In genomic region chr16:17743158-17743557, GRCh38 we compare ENCODE assay signal across 23 cellular contexts.
"Had no signal": no experiment of that assay in that cellular context is flagged by ENCODE, and none has a peak within 500 bp of the region (broad histone marks: within the 10 kb centered on the region; RNA-seq: fewer than 3 reads in every experiment).

No MANE protein-coding gene starts in this region.

- H2AFZ ChIP-seq: parathyroid adenoma had no signal

- DNase-seq: colonic mucosa; effector CD8-positive, alpha-beta T cell; esophagus squamous epithelium; foreskin melanocyte; head of caudate nucleus; kidney; natural killer cell; small intestine; stimulated activated CD4-positive, alpha-beta T cell treated with anti-CD3 and anti-CD28 coated beads, Interleukin-15, amount 100 ng/mL, for 24 hours; stimulated activated CD4-positive, alpha-beta T cell treated with anti-CD3 and anti-CD28 coated beads, Interleukin-2, amount 100 ng/mL, for 48 hours; stimulated activated CD8-positive, alpha-beta memory T cell treated with anti-CD3 and anti-CD28 coated beads, Interleukin-4, amount 100 ng/mL, for 48 hours; stimulated activated naive CD4-positive, alpha-beta T cell; stimulated activated naive CD8-positive, alpha-beta T cell treated with anti-CD3 and anti-CD28 coated beads, Interleukin-15, amount 100 ng/mL, for 72 hours; transverse colon; upper lobe of right lung; uterus had no signal

- H3K9ac ChIP-seq: parathyroid adenoma had no signal

- H3K4me3 ChIP-seq: colonic mucosa, esophagus squamous epithelium, lung, right atrium auricular region, suprapubic skin, transverse colon, upper lobe of right lung, uterus had no signal

- H3K9me3 ChIP-seq: colonic mucosa, esophagus squamous epithelium, neutrophil, right atrium auricular region, suprapubic skin, transverse colon, upper lobe of right lung, uterus had no signal

- ATAC-seq: left lobe of liver; natural killer cell; stimulated activated naive CD8-positive, alpha-beta T cell treated with anti-CD3 and anti-CD28 coated beads, Interleukin-15, amount 100 ng/mL, for 72 hours; upper lobe of right lung had no signal

- H3K27ac ChIP-seq: colonic mucosa, neutrophil, parathyroid adenoma, right atrium auricular region, suprapubic skin, upper lobe of right lung had no signal

- H3K27me3 ChIP-seq: colonic mucosa, neutrophil, right atrium auricular region, uterus had no signal

- FAIRE-seq: endothelial cell of umbilical vein, kidney, small intestine had no signal

- H3K79me2 ChIP-seq: parathyroid adenoma had no signal

- H3K36me3 ChIP-seq: colonic mucosa, esophagus squamous epithelium, neutrophil, right atrium auricular region, suprapubic skin, transverse colon, upper lobe of right lung, uterus had no signal

- H3K4me1 ChIP-seq: colonic mucosa, parathyroid adenoma, right atrium auricular region, suprapubic skin, upper lobe of right lung, uterus had no signal
